42 cellular contexts compared by ENCODE assay signal in the genomic region with DNA sequence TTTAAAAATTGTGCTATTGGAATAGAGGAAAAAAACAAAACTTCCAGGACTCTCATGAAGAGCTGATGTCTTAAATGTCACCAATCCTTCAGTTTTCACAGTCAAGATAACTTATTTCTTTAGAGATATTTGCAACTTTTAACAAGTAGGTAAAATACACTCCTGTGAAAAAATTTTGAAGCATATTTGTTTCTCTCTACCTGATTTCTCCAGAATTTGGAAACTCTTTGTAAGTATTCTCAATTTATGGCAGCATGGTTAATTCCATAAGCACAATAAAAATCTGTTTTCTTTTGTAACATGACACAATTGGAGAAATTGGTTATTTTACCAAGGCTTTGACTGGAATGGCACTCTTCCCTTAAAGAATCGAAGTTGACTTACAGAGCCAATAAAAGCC. TPM values are rescaled to one million over a fixed set of nuclear protein-coding genes. Genes with fewer than 3 reads are reported as not detected.
"Had no signal": no experiment of that assay in that cellular context is flagged by ENCODE, and none has a peak within 500 bp of the region (broad histone marks: within the 10 kb centered on the region; RNA-seq: fewer than 3 reads in every experiment).

No MANE protein-coding gene starts in this region.

- H3K27me3 Mint-ChIP-seq: activated CD4-positive, alpha-beta memory T cell treated with anti-CD3 and anti-CD28 coated beads for 36 hours; activated CD4-positive, alpha-beta T cell treated with anti-CD3 and anti-CD28 coated beads for 36 hours; activated CD8-positive, alpha-beta T cell treated with anti-CD3 and anti-CD28 coated beads for 36 hours; activated naive CD8-positive, alpha-beta T cell treated with anti-CD3 and anti-CD28 coated beads for 36 hours; activated T-helper 17 cell treated with anti-CD3 and anti-CD28 coated beads, Interleukin-2, amount 50 U/mL, for 72 hours; brain; central memory CD8-positive, alpha-beta T cell had no signal

- H3K27ac ChIP-seq: adrenal gland, cardiac muscle cell, WERI-Rb-1 had no signal

- DNase-seq: activated CD4-positive, alpha-beta memory T cell treated with anti-CD3 and anti-CD28 coated beads for 36 hours; activated CD4-positive, alpha-beta T cell treated with anti-CD3 and anti-CD28 coated beads for 1 hour; activated CD4-positive, alpha-beta T cell treated with anti-CD3 and anti-CD28 coated beads for 36 hours; activated CD4-positive, alpha-beta T cell treated with anti-CD3 and anti-CD28 coated beads for 48 hours; activated CD4-positive, alpha-beta T cell treated with anti-CD3 and anti-CD28 coated beads, Interleukin-2, amount 50 U/mL, for 1 hour; activated CD4-positive, alpha-beta T cell treated with anti-CD3 and anti-CD28 coated beads, Interleukin-2, amount 50 U/mL, for 4 hours; activated CD4-positive, CD25-positive, alpha-beta regulatory T cell; activated CD8-positive, alpha-beta memory T cell treated with anti-CD3 and anti-CD28 coated beads, Interleukin-2, amount 50 U/mL, for 4 hours; activated CD8-positive, alpha-beta T cell treated with anti-CD3 and anti-CD28 coated beads for 36 hours; activated effector memory CD4-positive, alpha-beta T cell treated with anti-CD3 and anti-CD28 coated beads, Interleukin-2, amount 50 U/mL, for 16 hours; activated gamma-delta T cell treated with Interleukin-2 at 50 U/mL for 16 hours; activated naive CD4-positive, alpha-beta T cell; activated naive CD4-positive, alpha-beta T cell treated with anti-CD3 and anti-CD28 coated beads for 36 hours; activated naive CD4-positive, alpha-beta T cell treated with anti-CD3 and anti-CD28 coated beads, Interleukin-2, amount 50 U/mL, for 16 hours; activated naive CD8-positive, alpha-beta T cell treated with anti-CD3 and anti-CD28 coated beads for 36 hours; activated T-cell treated with anti-CD3 and anti-CD28 coated beads for 4 hours; activated T-cell treated with anti-CD3 and anti-CD28 coated beads, Interleukin-2, amount 50 U/mL, for 1 hour; activated T-cell treated with anti-CD3 and anti-CD28 coated beads, Interleukin-2, amount 50 U/mL, for 4 hours; activated T-cell treated with anti-CD3 and anti-CD28 coated beads, Interleukin-2, amount 50 U/mL, for 72 hours; adrenal gland; amniotic stem cell; aorta; caudate nucleus; cerebellar nuclear complex; T-helper 1 cell; T-helper 2 cell; T-helper 9 cell; WERI-Rb-1 had no signal

- H3K36me3 Mint-ChIP-seq: brain had no signal

- ATAC-seq: activated CD4-positive, alpha-beta T cell treated with anti-CD3 and anti-CD28 coated beads for 36 hours; activated CD4-positive, CD25-positive, alpha-beta regulatory T cell treated with anti-CD3 and anti-CD28 coated beads, Interleukin-2, amount 50 U/mL, for 24 hours; activated CD8-positive, alpha-beta T cell treated with anti-CD3 and anti-CD28 coated beads for 36 hours; activated naive CD4-positive, alpha-beta T cell treated with anti-CD3 and anti-CD28 coated beads, Interleukin-2, amount 50 U/mL, for 72 hours; activated T-cell treated with anti-CD3 and anti-CD28 coated beads, Interleukin-2, amount 50 U/mL, for 4 hours; activated T-cell treated with anti-CD3 and anti-CD28 coated beads, Interleukin-2, amount 50 U/mL, for 72 hours; activated T-helper 17 cell treated with anti-CD3 and anti-CD28 coated beads, Interleukin-2, amount 50 U/mL, for 72 hours; WTC11 had no signal

- H3K27ac Mint-ChIP-seq: activated CD4-positive, alpha-beta memory T cell treated with anti-CD3 and anti-CD28 coated beads for 36 hours; activated CD4-positive, alpha-beta T cell treated with anti-CD3 and anti-CD28 coated beads for 36 hours; activated CD8-positive, alpha-beta T cell treated with anti-CD3 and anti-CD28 coated beads for 36 hours; activated naive CD4-positive, alpha-beta T cell treated with anti-CD3 and anti-CD28 coated beads for 36 hours; activated naive CD4-positive, alpha-beta T cell treated with anti-CD3 and anti-CD28 coated beads, Interleukin-2, amount 50 U/mL, for 72 hours; activated naive CD8-positive, alpha-beta T cell treated with anti-CD3 and anti-CD28 coated beads for 36 hours; activated T-cell treated with anti-CD3 and anti-CD28 coated beads, Interleukin-2, amount 50 U/mL, for 72 hours; activated T-helper 1 cell treated with anti-CD3 and anti-CD28 coated beads, Interleukin-12 subunit alpha, Interleukin-12 subunit beta, Interleukin-2, Interleukin-4 antibody, amounts not matched to agents 30 ng/mL and 10 ng/mL and 1 ng/mL, durations not matched to agents 14 hours and 24 hours and 36 hours; activated T-helper 17 cell treated with anti-CD3 and anti-CD28 coated beads, Interleukin-2, amount 50 U/mL, for 72 hours; brain; T-helper 1 cell treated with Interleukin-12 subunit alpha and Interleukin-12 subunit beta and Interleukin-4 antibody, amounts not matched to agents 30 μg/mL and 1 μg/mL, for 36 hours; T-helper 2 cell treated with Interferon-gamma antibody and Interleukin-4, amounts not matched to agents 5 μg/mL and 100 μg/mL, for 36 hours; WTC11 had no signal

- H3K36me3 ChIP-seq: adrenal gland, cardiac muscle cell, WERI-Rb-1 had no signal

- H3K4me3 ChIP-seq: adrenal gland, cardiac muscle cell had no signal

- H3K9me3 Mint-ChIP-seq: activated T-cell treated with anti-CD3 and anti-CD28 coated beads, Interleukin-2, amount 50 U/mL, for 4 hours; central memory CD8-positive, alpha-beta T cell had no signal

- H3K27me3 ChIP-seq: adrenal gland, cardiac muscle cell had no signal

- H3K4me3 Mint-ChIP-seq: activated CD4-positive, alpha-beta memory T cell treated with anti-CD3 and anti-CD28 coated beads for 36 hours; activated CD4-positive, alpha-beta T cell treated with anti-CD3 and anti-CD28 coated beads for 36 hours; activated CD8-positive, alpha-beta T cell treated with anti-CD3 and anti-CD28 coated beads for 36 hours; activated naive CD4-positive, alpha-beta T cell treated with anti-CD3 and anti-CD28 coated beads for 36 hours; activated naive CD8-positive, alpha-beta T cell treated with anti-CD3 and anti-CD28 coated beads for 36 hours; activated T-cell treated with anti-CD3 and anti-CD28 coated beads, Interleukin-2, amount 50 U/mL, for 4 hours; activated T-helper 1 cell treated with anti-CD3 and anti-CD28 coated beads, Interleukin-12 subunit alpha, Interleukin-12 subunit beta, Interleukin-2, Interleukin-4 antibody, amounts not matched to agents 30 ng/mL and 10 ng/mL and 1 ng/mL, durations not matched to agents 14 hours and 24 hours and 36 hours; brain; T-helper 1 cell treated with Interleukin-12 subunit alpha and Interleukin-12 subunit beta and Interleukin-4 antibody, amounts not matched to agents 30 μg/mL and 1 μg/mL, for 36 hours; T-helper 2 cell treated with Interferon-gamma antibody and Interleukin-4, amounts not matched to agents 5 μg/mL and 100 μg/mL, for 36 hours; WTC11 had no signal

RNA-seq across cellular contexts. Expression of gene CASP4, which starts 4.1 kb away (rescaled TPM):
- total RNA-seq: cardiac muscle cell had no signal

RNA-seq across cellular contexts. Expression of gene CASP5, which starts 58.7 kb away (rescaled TPM):
- total RNA-seq: activated CD4-positive, alpha-beta memory T cell treated with anti-CD3 and anti-CD28 coated beads for 36 hours; activated CD4-positive, alpha-beta T cell treated with anti-CD3 and anti-CD28 coated beads for 36 hours; activated CD8-positive, alpha-beta memory T cell treated with anti-CD3 and anti-CD28 coated beads for 36 hours; activated CD8-positive, alpha-beta T cell treated with anti-CD3 and anti-CD28 coated beads for 36 hours; activated naive CD4-positive, alpha-beta T cell treated with anti-CD3 and anti-CD28 coated beads for 36 hours; activated naive CD4-positive, alpha-beta T cell treated with anti-CD3 and anti-CD28 coated beads, Interleukin-2, amount 50 U/mL, for 72 hours; activated naive CD8-positive, alpha-beta T cell treated with anti-CD3 and anti-CD28 coated beads for 36 hours; activated T-cell treated with anti-CD3 and anti-CD28 coated beads, Interleukin-2, amount 50 U/mL, for 4 hours; activated T-cell treated with anti-CD3 and anti-CD28 coated beads, Interleukin-2, amount 50 U/mL, for 72 hours; activated T-helper 1 cell treated with anti-CD3 and anti-CD28 coated beads, Interleukin-12 subunit alpha, Interleukin-12 subunit beta, Interleukin-2, Interleukin-4 antibody, amounts not matched to agents 30 ng/mL and 10 ng/mL and 1 ng/mL, durations not matched to agents 14 hours and 24 hours and 36 hours; activated T-helper 17 cell treated with anti-CD3 and anti-CD28 coated beads, Interleukin-2, amount 50 U/mL, for 72 hours; astrocyte; bronchial epithelial cell; cardiac muscle cell; chondrocyte; WTC11 had no signal
- polyA plus RNA-seq: cardiac muscle cell had no signal
